In the genomic region with DNA sequence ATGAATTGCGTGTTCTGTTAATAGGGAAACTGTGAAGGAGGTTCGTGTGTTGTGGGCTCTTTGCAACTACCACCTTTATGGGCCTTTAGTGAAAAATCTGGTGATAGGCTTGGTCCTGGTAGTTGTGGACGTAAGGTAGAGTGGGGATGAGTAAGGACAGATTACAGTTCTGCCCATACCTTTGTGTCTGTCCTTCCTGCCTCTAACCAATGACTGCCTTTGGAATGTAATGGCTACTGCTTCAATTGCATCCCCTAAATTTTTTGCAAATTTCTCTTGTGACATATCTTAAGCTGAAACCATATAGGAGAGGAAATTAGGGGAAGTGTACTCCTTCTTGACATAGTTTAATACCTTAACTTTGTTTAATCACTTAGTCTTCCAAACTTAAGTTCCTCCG, we compare ENCODE assay signal across 19 cellular contexts.
DNase-seq lines count a peak whose midpoint lies in the region; ATAC-seq, FAIRE-seq and TF ChIP-seq lines count a peak whose summit lies in the region.
"Had no signal": no experiment of that assay in that cellular context is flagged by ENCODE, and none has a peak within 500 bp of the region (broad histone marks: within the 10 kb centered on the region; RNA-seq: fewer than 3 reads in every experiment).

No MANE protein-coding gene starts in this region.

- peaks cover 56% of the 10 kb centered on the region for H3K4me1 Mint-ChIP-seq in HFFc6 (ENCODE audit: low read depth)
- peaks cover 28% of the 10 kb centered on the region for H3K4me1 Mint-ChIP-seq in mesothelial cell of epicardium

- H3K27me3 Mint-ChIP-seq in HFFc6 (ENCODE audit: insufficient read depth) (peaks cover 2% of the 10 kb centered on the region; the same call in 1 of the 2 replicates), mesothelial cell of epicardium (ENCODE audit: low read depth) (no peaks in the 10 kb centered on the region)

- H4K8ac ChIP-seq in H1 (ENCODE audit: extremely low read depth, insufficient read depth, low read length) = no peak overlapping the region

- CTCF ChIA-PET in A549 (lab: Yijun Ruan, JAX) (interaction anchor here (1.2 to 2.9 kb wide), 5 partner anchors 11 to 90 kb away, joined by 3 to 14 read pairs (median 4); no protein-coding TSS in a partner anchor), H1 (lab: Charles Lee; ENCODE audit: partially characterized antibody) (interaction anchor here (0.6 kb wide), 1 partner anchor 32 kb away, joined by 3 read pairs; no protein-coding TSS in a partner anchor)

- H3K9me3 ChIP-seq in A549 = no peaks in the 10 kb centered on the region
- H3K9me3 ChIP-seq in H1 (ENCODE audit: insufficient read depth in 2 of 2, low read depth in 1 of 2, low read length in 1 of 2) = no peaks in the 10 kb centered on the region
- H3K9me3 ChIP-seq: Caco-2, MG63 had no signal

- no peak overlapping the region for H3K18ac ChIP-seq in H1 (ENCODE audit: extremely low read depth, low read length)

- no peak overlapping the region for H2AK5ac ChIP-seq in H1 (ENCODE audit: low read depth, low read length)

- no peak overlapping the region for H4K91ac ChIP-seq in H1 (replicated peaks; ENCODE audit: insufficient read length, low read length)

- H3K27ac Mint-ChIP-seq in HFFc6 = peak overlapping the region; percentile 25; the same call in 1 of the 2 replicates
- H3K27ac Mint-ChIP-seq in mesothelial cell of epicardium = peak overlapping the region; percentile 45

- H3K79me2 ChIP-seq in H1 (ENCODE audit: control insufficient read depth in 1 of 2, insufficient read depth in 2 of 2, low read length in 2 of 2) = no peaks in the 10 kb centered on the region

- TF ChIP-seq RAD21 in A549 (conservative IDR thresholded peaks at IDR 0.05 in 1 of 2, IDR thresholded peaks at IDR 0.05 in 1 of 2) (no peak), H1 (IDR thresholded peaks at IDR 0.05 in 1 of 2, conservative IDR thresholded peaks at IDR 0.05 in 1 of 2; ENCODE audit: low read depth in 2 of 2, low read length in 2 of 2) (no peak)

- no peak overlapping the region for H3K14ac ChIP-seq in H1 (ENCODE audit: insufficient read length)

- H3K23ac ChIP-seq in H1 (ENCODE audit: insufficient read length) = no peak overlapping the region

- no peaks in the 10 kb centered on the region for H3K79me1 ChIP-seq in H1 (ENCODE audit: low read depth, low read length)

- no peak overlapping the region for H3K4me3 ChIP-seq in A549
- no peak overlapping the region for H3K4me3 ChIP-seq in H1 (ENCODE audit: extremely low read depth in 1 of 4, insufficient read depth in 2 of 4, low read depth in 3 of 4, low read length in 4 of 4)
- no peak overlapping the region for H3K4me3 ChIP-seq in lower leg skin (ENCODE audit: low read depth, poor library complexity, severe bottlenecking)
- no peak overlapping the region for H3K4me3 ChIP-seq in dorsolateral prefrontal cortex
- H3K4me3 ChIP-seq: MG63 had no signal

- POLR2A ChIA-PET in A549 (lab: Yijun Ruan, JAX) (interaction anchor here (1.8 kb wide), 1 partner anchor 82 kb away, joined by 5 read pairs; a partner anchor contains a TSS), H1 (lab: Charles Lee; ENCODE audit: partially characterized antibody) (no interaction called here)

- H2BK20ac ChIP-seq in H1 (ENCODE audit: low read length) = no peak overlapping the region

- TF ChIP-seq CTCF in A549 (IDR thresholded peaks at IDR 0.05) = no peak
- no peak for TF ChIP-seq CTCF in HFFc6 (IDR thresholded peaks at IDR 0.05)
- TF ChIP-seq CTCF in H1 (IDR thresholded peaks at IDR 0.05; ENCODE audit: control extremely low read depth in 1 of 3, insufficient read depth in 1 of 3, low read depth in 1 of 3, low read length in 3 of 3) = no peak
- TF ChIP-seq CTCF in mesothelial cell of epicardium (IDR thresholded peaks at IDR 0.05; ENCODE audit: unreplicated experiment) = no peak
- TF ChIP-seq CTCF in lower leg skin (IDR thresholded peaks at IDR 0.05) = no peak
- no peak for TF ChIP-seq CTCF in dorsolateral prefrontal cortex (IDR thresholded peaks at IDR 0.05 in 54 of 56, conservative IDR thresholded peaks at IDR 0.05 in 2 of 56; ENCODE audit: low read depth in 1 of 56, partially characterized antibody in 56 of 56)

- H3K36me3 Mint-ChIP-seq in HFFc6 (ENCODE audit: low read depth) (peaks cover 4% of the 10 kb centered on the region; the same call in 1 of the 2 replicates), mesothelial cell of epicardium (no peaks in the 10 kb centered on the region)

- no peak overlapping the region for H2BK120ac ChIP-seq in H1 (replicated peaks; ENCODE audit: low read depth, low read length)

- H3K9ac ChIP-seq in H1 (replicated peaks in 1 of 4; ENCODE audit: extremely low read depth in 1 of 4, low read depth in 3 of 4, low read length in 3 of 4) = no peak overlapping the region

- peaks cover 16% of the 10 kb centered on the region for H3K4me1 ChIP-seq in A549
- H3K4me1 ChIP-seq in H1 (replicated peaks in 1 of 4; ENCODE audit: control insufficient read depth in 3 of 4, insufficient read depth in 4 of 4, low read length in 3 of 4) = no peaks in the 10 kb centered on the region; a peak in 1 of 7 replicates
- H3K4me1 ChIP-seq: Caco-2 had no signal

- no peaks in the 10 kb centered on the region for H3K36me3 ChIP-seq in H1 (ENCODE audit: control insufficient read depth in 2 of 4, insufficient read depth in 4 of 4, low read length in 3 of 4)
- H3K36me3 ChIP-seq: MG63 had no signal

- H2BK12ac ChIP-seq in H1 (ENCODE audit: low read depth, low read length) = no peak overlapping the region

- H3K9me3 Mint-ChIP-seq in HFFc6 = no peaks in the 10 kb centered on the region
- H3K9me3 Mint-ChIP-seq in mesothelial cell of epicardium = no peaks in the 10 kb centered on the region

- H2AFZ ChIP-seq in H1 (ENCODE audit: low read length) = no peak overlapping the region

- TF ChIP-seq EP300 in A549 (IDR thresholded peaks at IDR 0.05) (no peak), H1 (IDR thresholded peaks at IDR 0.05; ENCODE audit: borderline replicate concordance in 1 of 2, low read depth in 2 of 2, low read length in 2 of 2) (no peak)

- H2BK5ac ChIP-seq in H1 (ENCODE audit: low read depth, low read length) = no peak overlapping the region

- DNase-seq in A549 (ENCODE audit: low read depth in 1 of 2, low spot score in 1 of 2) (no peak), HFFc6 (no peak), H1 (ENCODE audit: low read depth in 1 of 2, low spot score in 2 of 2) (no peak), mesothelial cell of epicardium (ENCODE audit: low spot score in 2 of 2, unreplicated experiment in 2 of 2) (no peak), DMS153 (lab: John Stamatoyannopoulos, UW) (no peak), lower leg skin (ENCODE audit: low spot score in 2 of 2) (no peak), islet precursor cell (no peak), dorsolateral prefrontal cortex (no peak)
- DNase-seq: Caco-2, H7, MG63, NCI-H1105 treated with DMSO at 0.1 percent for 48 hours, NCI-H1694 treated with DMSO at 0.1 percent for 48 hours, NCI-H2107, NCI-H226, NCI-H524 treated with DMSO at 0.1 percent for 48 hours, SHP77 had no signal

- no peak overlapping the region for H3K4me3 Mint-ChIP-seq in HFFc6
- H3K4me3 Mint-ChIP-seq in mesothelial cell of epicardium = no peak overlapping the region

- intact Hi-C loops in lower leg skin (cut with DNase I; ENCODE audit: low total_unique reads) (no loop called here), dorsolateral prefrontal cortex (cut with DNase I) (no loop called here)

- 78% methylated on average over 4 of the region's 4 CpGs for WGBS in A549 (ENCODE audit: missing lambda C conversion rate)
- 84% methylated on average over 4 of the region's 4 CpGs; no CpG with 5 or more reads in 1 of the 2 experiments for WGBS in H1 (ENCODE audit: extremely low coverage in 1 of 2, insufficient coverage in 1 of 2, insufficient read length in 1 of 2, insufficient replicate concordance in 2 of 2, low coverage in 1 of 2, low lambda C conversion rate in 2 of 2, missing lambda C conversion rate in 1 of 2), 2 experiments
- 93 to 94% methylated on average over 4 of the region's 4 CpGs for WGBS in lower leg skin, 2 donors

- no peaks in the 10 kb centered on the region for H3K23me2 ChIP-seq in H1 (ENCODE audit: low read depth, low read length)

- H2BK15ac ChIP-seq in H1 (ENCODE audit: low read length) = no peak overlapping the region

- TF ChIP-seq POLR2A in A549 (IDR thresholded peaks at IDR 0.05; ENCODE audit: low read length) (no peak), H1 (IDR thresholded peaks at IDR 0.05; ENCODE audit: control extremely low read depth in 1 of 2, low read depth in 2 of 2, low read length in 2 of 2) (no peak), lower leg skin (IDR thresholded peaks at IDR 0.05) (no peak)

- H3K4me2 ChIP-seq in A549 = no peak overlapping the region
- no peak overlapping the region for H3K4me2 ChIP-seq in H1 (ENCODE audit: insufficient read depth in 1 of 2, low read depth in 2 of 2, low read length in 2 of 2)

- H3K56ac ChIP-seq in H1 (replicated peaks; ENCODE audit: insufficient read length, low read depth, low read length) = no peak overlapping the region

- H3K27me3 ChIP-seq in H1 (replicated peaks in 1 of 4; ENCODE audit: control insufficient read depth in 3 of 4, extremely low read depth in 1 of 4, insufficient read depth in 3 of 4, low read length in 3 of 4) (no peaks in the 10 kb centered on the region), dorsolateral prefrontal cortex (no peaks in the 10 kb centered on the region)
- H3K27me3 ChIP-seq: MG63 had no signal

- no peak for ATAC-seq in A549

- peak; percentile 79 for FAIRE-seq in A549 (lab: Jason Lieb, UNC)
- peak; percentile 85 for FAIRE-seq in H1 (lab: Jason Lieb, UNC)
- FAIRE-seq: RCC 7860 had no signal

- H4K20me1 ChIP-seq in H1 (replicated peaks in 1 of 2; ENCODE audit: control insufficient read depth in 1 of 2, insufficient read depth in 2 of 2, low read length in 2 of 2) = no peaks in the 10 kb centered on the region

- H3K27ac ChIP-seq in A549 (no peak overlapping the region), H1 (ENCODE audit: low read depth, low read length) (no peak overlapping the region), dorsolateral prefrontal cortex (no peak overlapping the region)
- H3K27ac ChIP-seq: C4-2B had no signal

- H3K4ac ChIP-seq in H1 (replicated peaks; ENCODE audit: insufficient read length, low read depth, low read length) = no peak overlapping the region

- H4K5ac ChIP-seq in H1 (ENCODE audit: insufficient read length, low read depth, low read length) = no peak overlapping the region

TF ChIP-seq in A549, 52 proteins besides CTCF, POLR2A, EP300 and RAD21 (continues in another document):
- no peak for TF ChIP-seq SMC3 (IDR thresholded peaks at IDR 0.05)
- TF ChIP-seq ZC3H11A (IDR thresholded peaks at IDR 0.05) = no peak
- TF ChIP-seq POLR2AphosphoS2 (conservative IDR thresholded peaks at IDR 0.05; ENCODE audit: low read length) = no peak
- no peak for TF ChIP-seq MAZ (IDR thresholded peaks at IDR 0.05; ENCODE audit: borderline replicate concordance, low read depth, low read length)
- no peak for TF ChIP-seq RARB (CRISPR knock-in tag; IDR thresholded peaks at IDR 0.05)
- TF ChIP-seq HOXB5 (CRISPR knock-in tag; IDR thresholded peaks at IDR 0.05) = no peak

TF ChIP-seq in H1, 55 proteins besides CTCF, POLR2A, EP300 and RAD21 (continues in another document):
- no peak for TF ChIP-seq SP1 (IDR thresholded peaks at IDR 0.05; ENCODE audit: low read depth, low read length)
- no peak for TF ChIP-seq CHD2 (IDR thresholded peaks at IDR 0.05; ENCODE audit: low read length)
